ENCODE assay signal across 9 cellular contexts in genomic region chr15:73751896-73752816, GRCh38. TPM values are rescaled to one million over a fixed set of nuclear protein-coding genes. Genes with fewer than 3 reads are reported as not detected.
DNase-seq lines count a peak whose midpoint lies in the region; ATAC-seq and TF ChIP-seq lines count a peak whose summit lies in the region.
"Had no signal": no experiment of that assay in that cellular context is flagged by ENCODE, and none has a peak within 500 bp of the region (broad histone marks: within the 10 kb centered on the region; RNA-seq: fewer than 3 reads in every experiment).

No MANE protein-coding gene starts in this region.

- H3K9me3 Mint-ChIP-seq in osteocyte (ENCODE audit: unreplicated experiment) = no peaks in the 10 kb centered on the region
- peaks cover 0 to 4% (median 0%) of the 10 kb centered on the region in 5 donors for H3K9me3 Mint-ChIP-seq in CD8-positive, alpha-beta memory T cell
- H3K9me3 Mint-ChIP-seq: activated CD8-positive, alpha-beta T cell treated with anti-CD3 and anti-CD28 coated beads for 36 hours had no signal

- H3K4me1 Mint-ChIP-seq in osteocyte (ENCODE audit: unreplicated experiment) = peaks cover 4% of the 10 kb centered on the region
- peaks cover 0 to 12% (median 2%) of the 10 kb centered on the region in 3 donors for H3K4me1 Mint-ChIP-seq in CD8-positive, alpha-beta memory T cell

- no peak overlapping the region for H3K27ac Mint-ChIP-seq in osteocyte (ENCODE audit: unreplicated experiment)
- no peak overlapping the region for H3K27ac Mint-ChIP-seq in CD8-positive, alpha-beta memory T cell
- H3K27ac Mint-ChIP-seq: activated CD8-positive, alpha-beta T cell treated with anti-CD3 and anti-CD28 coated beads for 36 hours had no signal

- CTCF ChIA-PET in AG04450 (lab: Charles Lee) = no interaction called here
- CTCF ChIA-PET in CD8-positive, alpha-beta memory T cell (lab: Charles Lee) = no interaction called here

- H3K27ac ChIP-seq in AG04450 (ENCODE audit: low read depth, low read length) (no peak overlapping the region), cardiac muscle cell (no peak overlapping the region)
- H3K27ac ChIP-seq in CD8-positive, alpha-beta memory T cell (ENCODE audit: low read depth, low read length) = no peak overlapping the region

- no peak for DNase-seq in AG04450 (ENCODE audit: low read depth, low spot score)
- DNase-seq in cardiac muscle cell (ENCODE audit: low read depth in 1 of 2, low spot score in 1 of 2) = peak in 1 of 2 donors; percentile 38
- DNase-seq in osteocyte (ENCODE audit: extremely low spot score, unreplicated experiment) = no peak
- DNase-seq in CD8-positive, alpha-beta memory T cell = no peak
- DNase-seq in NCI-H1694 (lab: John Stamatoyannopoulos, UW) = no peak
- DNase-seq: activated CD8-positive, alpha-beta T cell treated with anti-CD3 and anti-CD28 coated beads for 36 hours had no signal

- ATAC-seq in SK-N-SH treated with all-trans-retinoic acid at 6 μM for 48 hours (peak; percentile 50), HG02852 (IDR thresholded peaks at IDR 0.05; ENCODE audit: unreplicated experiment) (no peak), GM18498 (IDR thresholded peaks at IDR 0.05; ENCODE audit: unreplicated experiment) (no peak)
- ATAC-seq: activated CD8-positive, alpha-beta T cell treated with anti-CD3 and anti-CD28 coated beads for 36 hours had no signal

- H3K4me3 ChIP-seq in AG04450 (ENCODE audit: low read depth, low read length) (peak overlapping the region; percentile 41), cardiac muscle cell (peak overlapping the region; percentile 54)
- no peak overlapping the region for H3K4me3 ChIP-seq in CD8-positive, alpha-beta memory T cell (ENCODE audit: low read length)

- peak overlapping the region; percentile 57 for H3K4me3 Mint-ChIP-seq in osteocyte (ENCODE audit: unreplicated experiment)
- peak overlapping the region in 1 of 7 donors; percentile 32 for H3K4me3 Mint-ChIP-seq in CD8-positive, alpha-beta memory T cell
- H3K4me3 Mint-ChIP-seq: activated CD8-positive, alpha-beta T cell treated with anti-CD3 and anti-CD28 coated beads for 36 hours had no signal

- TF ChIP-seq CTCF in AG04450 (IDR thresholded peaks at IDR 0.05; ENCODE audit: low read depth, low read length) = no peak
- TF ChIP-seq CTCF in cardiac muscle cell (IDR thresholded peaks at IDR 0.05; ENCODE audit: low read depth, low read length) = no peak
- TF ChIP-seq CTCF in osteocyte (IDR thresholded peaks at IDR 0.05) = no peak

- H3K36me3 ChIP-seq in cardiac muscle cell = no peaks in the 10 kb centered on the region
- no peaks in the 10 kb centered on the region for H3K36me3 ChIP-seq in CD8-positive, alpha-beta memory T cell (ENCODE audit: insufficient read depth, low read length)

- POLR2A ChIA-PET in AG04450 (lab: Yijun Ruan, JAX) = no interaction called here
- POLR2A ChIA-PET in CD8-positive, alpha-beta memory T cell (lab: Charles Lee) = no interaction called here

- peaks cover 15% of the 10 kb centered on the region for H3K27me3 Mint-ChIP-seq in osteocyte (ENCODE audit: unreplicated experiment)
- H3K27me3 Mint-ChIP-seq in CD8-positive, alpha-beta memory T cell = peaks cover 48 to 51% of the 10 kb centered on the region in 2 donors

- no peaks in the 10 kb centered on the region for H3K36me3 Mint-ChIP-seq in osteocyte (ENCODE audit: unreplicated experiment)
- H3K36me3 Mint-ChIP-seq in CD8-positive, alpha-beta memory T cell = no peaks in the 10 kb centered on the region

- no peaks in the 10 kb centered on the region for H3K4me1 ChIP-seq in cardiac muscle cell (ENCODE audit: low read depth)
- no peaks in the 10 kb centered on the region for H3K4me1 ChIP-seq in CD8-positive, alpha-beta memory T cell (ENCODE audit: insufficient read depth, low read length)

- H3K27me3 ChIP-seq in AG04450 (ENCODE audit: control insufficient read depth, insufficient read depth, low read length) (peaks cover 60% of the 10 kb centered on the region), cardiac muscle cell (peaks cover 20% of the 10 kb centered on the region)
- H3K27me3 ChIP-seq in CD8-positive, alpha-beta memory T cell (ENCODE audit: insufficient read depth, low read length, poor library complexity, severe bottlenecking) = no peaks in the 10 kb centered on the region

- H3K9me3 ChIP-seq in AG04450 (ENCODE audit: control insufficient read depth, insufficient read depth, low read length) = no peaks in the 10 kb centered on the region
- H3K9me3 ChIP-seq in cardiac muscle cell (ENCODE audit: low read depth) = no peaks in the 10 kb centered on the region
- H3K9me3 ChIP-seq in CD8-positive, alpha-beta memory T cell (ENCODE audit: low read length) = no peaks in the 10 kb centered on the region

TF ChIP-seq in SK-N-SH treated with all-trans-retinoic acid at 6 μM for 48 hours, 23 proteins besides CTCF, POLR2A, EP300 and RAD21:
- TF ChIP-seq CSDC2 (CRISPR knock-in tag; IDR thresholded peaks at IDR 0.05) = no peak
- no peak for TF ChIP-seq TOX (CRISPR knock-in tag; IDR thresholded peaks at IDR 0.05; ENCODE audit: borderline replicate concordance)
- no peak for TF ChIP-seq ZNF70 (CRISPR knock-in tag; IDR thresholded peaks at IDR 0.05)
- TF ChIP-seq ZNF8 (CRISPR knock-in tag; IDR thresholded peaks at IDR 0.05) = no peak
- no peak for TF ChIP-seq ISL1 (CRISPR knock-in tag; IDR thresholded peaks at IDR 0.05)
- no peak for TF ChIP-seq GLIS3 (CRISPR knock-in tag; IDR thresholded peaks at IDR 0.05)

RNA-seq across cellular contexts. Expression of gene INSYN1, which starts 1.0 kb away (rescaled TPM):
- 0.29 and 0.45 TPM in 2 replicates for polyA plus RNA-seq in AG04450 (2011; rRNA removed)
- polyA minus RNA-seq in AG04450 (2011; rRNA and poly(A)+ RNA removed) = 0.35 and 0.37 TPM in 2 replicates
- 9.6 and 15.8 TPM in 2 replicates for total RNA-seq in cardiac muscle cell
- 5.4 and 9.2 TPM in 2 replicates for polyA plus RNA-seq in cardiac muscle cell
- 7.9 and 8.0 TPM in 2 replicates for total RNA-seq in osteocyte
- total RNA-seq in CD8-positive, alpha-beta memory T cell = not detected
- polyA plus RNA-seq in CD8-positive, alpha-beta memory T cell = not detected
- total RNA-seq: activated CD8-positive, alpha-beta T cell treated with anti-CD3 and anti-CD28 coated beads for 36 hours had no signal
